12 cellular contexts compared by ENCODE assay signal in the genomic region with DNA sequence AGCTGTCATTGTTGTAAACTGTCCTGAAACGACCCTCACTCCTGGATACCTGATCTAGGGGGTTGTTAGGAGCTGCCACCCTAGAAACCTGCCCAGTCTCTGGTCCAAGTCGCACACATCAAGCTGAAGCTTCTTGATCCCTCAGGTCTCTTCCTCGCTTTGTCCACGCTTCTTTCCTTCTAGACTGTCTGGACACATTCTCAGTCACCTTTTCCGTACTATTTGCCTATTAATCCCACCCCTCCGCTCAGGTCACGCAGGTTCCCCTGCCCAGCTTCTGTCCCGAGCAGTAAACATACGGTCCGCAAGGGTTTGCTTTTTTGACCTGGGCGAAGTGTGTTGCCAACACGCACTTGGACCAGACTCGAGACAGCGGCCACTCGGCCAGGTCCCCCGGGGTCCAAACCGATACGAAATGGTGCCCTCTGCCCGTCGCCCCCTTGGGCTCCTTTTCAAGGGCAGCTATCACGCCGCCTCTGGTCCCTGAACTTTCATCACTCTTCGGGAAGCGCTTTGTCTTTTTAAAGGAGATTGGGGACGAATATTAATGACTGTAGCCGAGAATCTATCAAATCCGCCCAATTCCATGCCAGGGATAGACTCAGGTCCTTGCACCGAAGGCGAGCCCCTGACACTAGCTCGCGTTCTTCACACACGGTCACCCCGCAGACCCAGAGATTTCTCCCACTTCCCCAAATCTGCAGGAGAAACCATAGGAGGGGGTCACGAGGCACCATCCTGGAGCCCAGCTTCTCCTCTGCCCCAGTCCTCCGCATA. TPM values are rescaled to one million over a fixed set of nuclear protein-coding genes. Genes with fewer than 3 reads are reported as not detected.
DNase-seq lines count a peak whose midpoint lies in the region; ATAC-seq and TF ChIP-seq lines count a peak whose summit lies in the region.
"Had no signal": no experiment of that assay in that cellular context is flagged by ENCODE, and none has a peak within 500 bp of the region (broad histone marks: within the 10 kb centered on the region; RNA-seq: fewer than 3 reads in every experiment).

No MANE protein-coding gene starts in this region.

- peaks cover 0 to 12% of the 10 kb centered on the region in 2 donors for H3K4me1 ChIP-seq in gastrocnemius medialis

- intact Hi-C loops in gastrocnemius medialis (cut with DNase I; ENCODE audit: low total_unique reads): no loop called here

- H3K9me3 ChIP-seq in gastrocnemius medialis: no peaks in the 10 kb centered on the region

- ATAC-seq in gastrocnemius medialis (no peak), GM19463 (IDR thresholded peaks at IDR 0.05; ENCODE audit: unreplicated experiment) (no peak)
- ATAC-seq: natural killer cell had no signal

- no peaks in the 10 kb centered on the region for H3K9me3 Mint-ChIP-seq in HFFc6

- H3K27ac Mint-ChIP-seq in HFFc6: no peak overlapping the region
- H3K27ac Mint-ChIP-seq: natural killer cell had no signal

- H3K27me3 Mint-ChIP-seq in HFFc6 (ENCODE audit: insufficient read depth): peaks cover 23% of the 10 kb centered on the region

- DNase-seq in HFFc6 (no peak), choroid plexus epithelial cell (ENCODE audit: low read depth) (no peak), iPS-NIHi11 (ENCODE audit: low spot score) (peak; percentile 24), gastrocnemius medialis (no peak), activated T-cell treated with anti-CD3 and anti-CD28 coated beads for 4 hours (no peak), ureter (ENCODE audit: low spot score) (no peak), NCI-H187 treated with DMSO at 0.1 percent for 48 hours (lab: John Stamatoyannopoulos, UW) (no peak)
- DNase-seq: KBM-7; natural killer cell; NK-92 treated with Interleukin-12 subunit alpha and Interleukin-12 subunit beta, amount 100 ng/mL, for 24 hours had no signal

- no peak overlapping the region for H3K27ac ChIP-seq in gastrocnemius medialis
- H3K27ac ChIP-seq: epithelial cell of prostate had no signal

- no peaks in the 10 kb centered on the region for H3K36me3 Mint-ChIP-seq in HFFc6 (ENCODE audit: low read depth)

- no peak for TF ChIP-seq CTCF in HFFc6 (IDR thresholded peaks at IDR 0.05)
- no peak for TF ChIP-seq CTCF in choroid plexus epithelial cell (conservative IDR thresholded peaks at IDR 0.05; ENCODE audit: low read depth, low read length)
- TF ChIP-seq CTCF in gastrocnemius medialis (IDR thresholded peaks at IDR 0.05 in 4 of 5, conservative IDR thresholded peaks at IDR 0.05 in 1 of 5): no peak

- peaks cover 5 to 23% (median 16%) of the 10 kb centered on the region in 3 donors for H3K27me3 ChIP-seq in gastrocnemius medialis

- H3K4me3 ChIP-seq in choroid plexus epithelial cell (ENCODE audit: low read depth, low read length): peak overlapping the region; percentile 36
- H3K4me3 ChIP-seq in gastrocnemius medialis: peak overlapping the region; percentile 44 to 54 (median 47)

- no peak for TF ChIP-seq POLR2A in gastrocnemius medialis (IDR thresholded peaks at IDR 0.05)

- peak overlapping the region; percentile 48 for H3K4me3 Mint-ChIP-seq in HFFc6
- H3K4me3 Mint-ChIP-seq: natural killer cell had no signal

- H3K36me3 ChIP-seq in gastrocnemius medialis: no peaks in the 10 kb centered on the region

- in situ Hi-C loops in gastrocnemius medialis (cut with MboI; ENCODE audit: low sequenced_read_pairs in 4 of 4): no loop called here

- peaks cover 30% of the 10 kb centered on the region for H3K4me1 Mint-ChIP-seq in HFFc6 (ENCODE audit: low read depth)
- H3K4me1 Mint-ChIP-seq: natural killer cell had no signal

RNA-seq across cellular contexts. Expression of a gene that starts 0.8 kb away (rescaled TPM):
- total RNA-seq in HFFc6 (2021; fragmentation: NEBNext Ultra II Directional; extraction: Animal tissue kit (Norgen Biotek cat#: 25700)): under 1 TPM in 2 of 6 experiments, not detected in 4; 0.03 to 0.05 TPM
- total RNA-seq in gastrocnemius medialis (1 to 10 TPM in 1 of 4 donors, under 1 TPM in 3; 0.49 to 1.2 (median 0.64) TPM), ureter (4.5 TPM)
- total RNA-seq: natural killer cell had no signal
